15 cellular contexts compared by ENCODE assay signal in the genomic region with DNA sequence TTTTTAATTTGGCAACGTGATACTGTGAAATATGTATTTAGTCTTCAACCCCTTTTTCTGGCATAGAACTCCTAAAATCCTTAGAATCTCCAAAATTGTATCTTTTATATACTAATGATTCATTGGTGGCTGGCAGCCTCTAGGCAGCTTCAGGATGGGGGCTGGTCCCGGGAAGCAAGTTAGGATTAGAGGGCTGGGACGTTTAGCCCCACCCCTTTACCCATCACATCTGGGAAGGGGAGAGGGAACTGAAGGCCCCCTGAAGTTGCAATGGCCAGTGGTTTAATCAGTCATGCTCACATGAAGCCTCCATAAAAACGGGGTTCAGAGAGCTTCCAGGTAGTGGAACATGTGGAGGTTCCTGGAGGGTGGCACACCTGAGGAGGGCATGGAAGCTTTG. TPM values are rescaled to one million over a fixed set of nuclear protein-coding genes. Genes with fewer than 3 reads are reported as not detected.
DNase-seq lines count a peak whose midpoint lies in the region; ATAC-seq, FAIRE-seq and TF ChIP-seq lines count a peak whose summit lies in the region.
"Had no signal": no experiment of that assay in that cellular context is flagged by ENCODE, and none has a peak within 500 bp of the region (broad histone marks: within the 10 kb centered on the region; RNA-seq: fewer than 3 reads in every experiment).

No MANE protein-coding gene starts in this region.

- H3K27me3 Mint-ChIP-seq in CD4-positive, CD25-positive, alpha-beta regulatory T cell, result peaks cover under 1% of the 10 kb centered on the region
- peaks cover 5% of the 10 kb centered on the region for H3K27me3 Mint-ChIP-seq in WTC11 (ENCODE audit: low read depth)

- peaks cover 29% of the 10 kb centered on the region for H3K79me2 ChIP-seq in osteoblast (ENCODE audit: insufficient read depth, low read length)

- FAIRE-seq in urothelium cell line (lab: Jason Lieb, UNC), result no peak
- FAIRE-seq: GM12892 had no signal

- H3K4me2 ChIP-seq in BLaER1, result 0 out of 2 replicates have a peak overlapping the region, but pooled peaks have one; percentile 16
- no peak overlapping the region for H3K4me2 ChIP-seq in osteoblast (ENCODE audit: insufficient read depth, low read length)

- no peak for DNase-seq in CD4-positive, CD25-positive, alpha-beta regulatory T cell
- DNase-seq in WTC11 (ENCODE audit: low spot score) (no peak), osteoblast (ENCODE audit: insufficient read length, low spot score, missing footprints) (peak; percentile 22), urothelium cell line (ENCODE audit: low spot score) (no peak)
- DNase-seq in activated CD4-positive, alpha-beta T cell treated with anti-CD3 and anti-CD28 coated beads for 4 hours, result no peak
- DNase-seq: DMS79 treated with DMSO at 0.1 percent for 48 hours, GDM1, GM23248, KBM-7, NCI-H1092, NCI-H1694, PC-3 had no signal

- no peak overlapping the region for H3K9ac ChIP-seq in BLaER1
- H3K9ac ChIP-seq: GM23248 had no signal

- no peak for ATAC-seq in CD4-positive, CD25-positive, alpha-beta regulatory T cell (ENCODE audit: low read depth in 2 of 2)
- ATAC-seq in WTC11 (peak; percentile 61), HG02981 (IDR thresholded peaks at IDR 0.05; ENCODE audit: unreplicated experiment) (no peak)
- ATAC-seq: PC-3 had no signal

- peaks cover 0 to 1% (median 0%) of the 10 kb centered on the region in 7 donors for H3K9me3 Mint-ChIP-seq in CD4-positive, CD25-positive, alpha-beta regulatory T cell
- H3K9me3 Mint-ChIP-seq in WTC11, result no peaks in the 10 kb centered on the region

- no peaks in the 10 kb centered on the region for H3K36me3 ChIP-seq in BLaER1
- H3K36me3 ChIP-seq in CD4-positive, CD25-positive, alpha-beta regulatory T cell (ENCODE audit: control insufficient read depth, insufficient read depth, low read length), result peaks cover 7% of the 10 kb centered on the region
- no peaks in the 10 kb centered on the region for H3K36me3 ChIP-seq in osteoblast (ENCODE audit: insufficient read depth, low read length)

- no peak overlapping the region for H2AFZ ChIP-seq in osteoblast (ENCODE audit: low read length)
- H2AFZ ChIP-seq: GM23248 had no signal

- POLR2A ChIA-PET in WTC11 (lab: Charles Lee), result no interaction called here

- H3K27ac Mint-ChIP-seq in CD4-positive, CD25-positive, alpha-beta regulatory T cell, result peak overlapping the region in 1 of 3 donors; percentile 32
- no peak overlapping the region for H3K27ac Mint-ChIP-seq in WTC11

- no peak overlapping the region for H3K4me3 ChIP-seq in BLaER1
- no peak overlapping the region for H3K4me3 ChIP-seq in CD4-positive, CD25-positive, alpha-beta regulatory T cell (ENCODE audit: low read depth, low read length)
- no peak overlapping the region for H3K4me3 ChIP-seq in osteoblast (ENCODE audit: insufficient read depth, low read length)
- H3K4me3 ChIP-seq: GM23248 had no signal

- H3K4me1 ChIP-seq in BLaER1 (peaks cover 77% of the 10 kb centered on the region), osteoblast (ENCODE audit: insufficient read depth, low read length) (peaks cover 7% of the 10 kb centered on the region)
- peaks cover 54% of the 10 kb centered on the region for H3K4me1 ChIP-seq in CD4-positive, CD25-positive, alpha-beta regulatory T cell (ENCODE audit: control insufficient read depth, insufficient read depth, low read length, poor library complexity, severe bottlenecking)

- CTCF ChIA-PET in WTC11 (lab: Charles Lee), result interaction anchor here (1.0 to 1.8 kb wide), 5 partner anchors 15 to 80 kb away, joined by 3 to 6 read pairs (median 4); no protein-coding TSS in a partner anchor

- peaks cover 99% of the 10 kb centered on the region for H4K20me1 ChIP-seq in BLaER1
- H4K20me1 ChIP-seq in osteoblast (ENCODE audit: insufficient read depth, low read length), result peaks cover 48% of the 10 kb centered on the region

- H3K4me3 Mint-ChIP-seq in CD4-positive, CD25-positive, alpha-beta regulatory T cell, result peak overlapping the region in 3 of 4 donors; percentile 39 to 44 (median 43)
- H3K4me3 Mint-ChIP-seq in WTC11, result no peak overlapping the region

- H3K36me3 Mint-ChIP-seq in CD4-positive, CD25-positive, alpha-beta regulatory T cell, result peaks cover 5% of the 10 kb centered on the region
- no peaks in the 10 kb centered on the region for H3K36me3 Mint-ChIP-seq in WTC11

- no peak overlapping the region for H3K27ac ChIP-seq in BLaER1
- no peak overlapping the region for H3K27ac ChIP-seq in CD4-positive, CD25-positive, alpha-beta regulatory T cell (ENCODE audit: insufficient read depth, low read length, poor library complexity, severe bottlenecking)
- no peak overlapping the region for H3K27ac ChIP-seq in osteoblast (ENCODE audit: low read depth, low read length)
- H3K27ac ChIP-seq: GM23248 had no signal

- no peaks in the 10 kb centered on the region for H3K27me3 ChIP-seq in BLaER1
- no peaks in the 10 kb centered on the region for H3K27me3 ChIP-seq in CD4-positive, CD25-positive, alpha-beta regulatory T cell (ENCODE audit: control insufficient read depth, insufficient read depth, low read length)
- no peaks in the 10 kb centered on the region for H3K27me3 ChIP-seq in osteoblast (ENCODE audit: insufficient read depth, low read length)

- TF ChIP-seq CTCF in WTC11 (IDR thresholded peaks at IDR 0.05) (no peak), osteoblast (IDR thresholded peaks at IDR 0.05; ENCODE audit: extremely low read depth, low read depth, low read length) (no peak)

- peaks cover 27 to 91% (median 65%) of the 10 kb centered on the region in 4 donors for H3K4me1 Mint-ChIP-seq in CD4-positive, CD25-positive, alpha-beta regulatory T cell
- H3K4me1 Mint-ChIP-seq in WTC11, result peaks cover 19% of the 10 kb centered on the region

- no peaks in the 10 kb centered on the region for H3K9me3 ChIP-seq in BLaER1
- H3K9me3 ChIP-seq in CD4-positive, CD25-positive, alpha-beta regulatory T cell (ENCODE audit: control insufficient read depth in 2 of 2, low read length in 2 of 2), result no peaks in the 10 kb centered on the region
- H3K9me3 ChIP-seq in osteoblast (ENCODE audit: low read depth, low read length), result no peaks in the 10 kb centered on the region

TF ChIP-seq in WTC11, 78 proteins besides CTCF, POLR2A, EP300 and RAD21:
- no peak for TF ChIP-seq FOXK1 (CRISPR knock-in tag; IDR thresholded peaks at IDR 0.05)
- TF ChIP-seq, protein P1, sequence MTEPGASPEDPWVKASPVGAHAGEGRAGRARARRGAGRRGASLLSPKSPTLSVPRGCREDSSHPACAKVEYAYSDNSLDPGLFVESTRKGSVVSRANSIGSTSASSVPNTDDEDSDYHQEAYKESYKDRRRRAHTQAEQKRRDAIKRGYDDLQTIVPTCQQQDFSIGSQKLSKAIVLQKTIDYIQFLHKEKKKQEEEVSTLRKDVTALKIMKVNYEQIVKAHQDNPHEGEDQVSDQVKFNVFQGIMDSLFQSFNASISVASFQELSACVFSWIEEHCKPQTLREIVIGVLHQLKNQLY (CRISPR knock-in tag; IDR thresholded peaks at IDR 0.05), result no peak
- TF ChIP-seq, protein P2, sequence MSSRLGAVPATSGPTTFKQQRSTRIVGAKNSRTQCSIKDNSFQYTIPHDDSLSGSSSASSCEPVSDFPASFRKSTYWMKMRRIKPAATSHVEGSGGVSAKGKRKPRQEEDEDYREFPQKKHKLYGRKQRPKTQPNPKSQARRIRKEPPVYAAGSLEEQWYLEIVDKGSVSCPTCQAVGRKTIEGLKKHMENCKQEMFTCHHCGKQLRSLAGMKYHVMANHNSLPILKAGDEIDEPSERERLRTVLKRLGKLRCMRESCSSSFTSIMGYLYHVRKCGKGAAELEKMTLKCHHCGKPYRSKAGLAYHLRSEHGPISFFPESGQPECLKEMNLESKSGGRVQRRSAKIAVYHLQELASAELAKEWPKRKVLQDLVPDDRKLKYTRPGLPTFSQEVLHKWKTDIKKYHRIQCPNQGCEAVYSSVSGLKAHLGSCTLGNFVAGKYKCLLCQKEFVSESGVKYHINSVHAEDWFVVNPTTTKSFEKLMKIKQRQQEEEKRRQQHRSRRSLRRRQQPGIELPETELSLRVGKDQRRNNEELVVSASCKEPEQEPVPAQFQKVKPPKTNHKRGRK (CRISPR knock-in tag; IDR thresholded peaks at IDR 0.05; ENCODE audit: borderline replicate concordance), result no peak
- no peak for TF ChIP-seq ATF1 (CRISPR knock-in tag; IDR thresholded peaks at IDR 0.05)
- TF ChIP-seq TCF7 (CRISPR knock-in tag; IDR thresholded peaks at IDR 0.05; ENCODE audit: low read depth), result no peak

RNA-seq across cellular contexts. Expression of a gene that starts 7.1 kb away (rescaled TPM):
- 48.2 TPM for total RNA-seq in CD4-positive, CD25-positive, alpha-beta regulatory T cell
- polyA plus RNA-seq in CD4-positive, CD25-positive, alpha-beta regulatory T cell, result 10 to 100 TPM; 21.7 to 34.7 (median 26.0) TPM
- total RNA-seq in WTC11 (2021) (7.9 to 8.7 TPM (median 8.2 TPM) in 3 replicates), osteoblast (6.2 TPM in 2 replicates)

RNA-seq across cellular contexts. Expression of a gene that starts 29.3 kb away (rescaled TPM):
- 0.10 TPM for total RNA-seq in CD4-positive, CD25-positive, alpha-beta regulatory T cell
- polyA plus RNA-seq in CD4-positive, CD25-positive, alpha-beta regulatory T cell, result under 1 TPM in 1 of 4 donors, not detected in 3; 0.03 TPM
- total RNA-seq in WTC11 (2021) (7.5 to 8.3 TPM (median 7.7 TPM) in 3 replicates), osteoblast (under 0.01 TPM in 1 of 2 replicates, not detected in the other)
- polyA plus RNA-seq: GM23248 had no signal
